21 cellular contexts compared by ENCODE assay signal in genomic region chr17:72553051-72553755, GRCh38.
"Had no signal": no experiment of that assay in that cellular context is flagged by ENCODE, and none has a peak within 500 bp of the region (broad histone marks: within the 10 kb centered on the region; RNA-seq: fewer than 3 reads in every experiment).

No MANE protein-coding gene starts in this region.

- H3K4me1 Mint-ChIP-seq: natural killer cell had no signal

- H3K27ac ChIP-seq: dorsolateral prefrontal cortex, esophagus muscularis mucosa, gastrocnemius medialis, heart right ventricle, neural progenitor cell, pancreas, uterus had no signal

- H3K9me3 ChIP-seq: esophagus muscularis mucosa, gastrocnemius medialis, heart right ventricle, mucosa of descending colon, pancreas, uterus had no signal

- H3K27ac Mint-ChIP-seq: natural killer cell, progenitor cell of endocrine pancreas, type B pancreatic cell had no signal

- H3K27me3 ChIP-seq: gastrocnemius medialis, neural progenitor cell, pancreas, uterus had no signal

- H3K4me3 Mint-ChIP-seq: natural killer cell, neural progenitor cell, type B pancreatic cell had no signal

- H3K4me3 ChIP-seq: dorsolateral prefrontal cortex, esophagus muscularis mucosa, gastrocnemius medialis, heart right ventricle, mucosa of descending colon, neural progenitor cell, pancreas, smooth muscle cell, uterus had no signal

- ATAC-seq: gastrocnemius medialis, mucosa of descending colon, pancreas had no signal

- H3K36me3 Mint-ChIP-seq: natural killer cell, neural progenitor cell had no signal

- H3K36me3 ChIP-seq: esophagus muscularis mucosa, gastrocnemius medialis, heart right ventricle, neural progenitor cell, pancreas, uterus had no signal

- H3K9me3 Mint-ChIP-seq: natural killer cell had no signal

- H3K27me3 Mint-ChIP-seq: progenitor cell of endocrine pancreas, type B pancreatic cell had no signal

- DNase-seq: cortex of kidney; dorsolateral prefrontal cortex; effector memory CD4-positive, alpha-beta T cell; gastrocnemius medialis; heart right ventricle; hypothalamus; kidney glomerular epithelial cell; mammary epithelial cell; mucosa of descending colon; natural killer cell; occipital lobe; right cardiac atrium; stimulated activated CD4-positive, alpha-beta T cell treated with anti-CD3 and anti-CD28 coated beads, Interleukin-2, amount 100 ng/mL, for 48 hours; stimulated activated naive CD4-positive, alpha-beta T cell treated with Interleukin-2 at 50 U/mL for 16 hours; uterus had no signal

- H3K4me1 ChIP-seq: esophagus muscularis mucosa, gastrocnemius medialis, heart right ventricle, neural progenitor cell, pancreas, uterus had no signal
